Comparison of ENCODE assay signal across 12 cellular contexts in the genomic region with DNA sequence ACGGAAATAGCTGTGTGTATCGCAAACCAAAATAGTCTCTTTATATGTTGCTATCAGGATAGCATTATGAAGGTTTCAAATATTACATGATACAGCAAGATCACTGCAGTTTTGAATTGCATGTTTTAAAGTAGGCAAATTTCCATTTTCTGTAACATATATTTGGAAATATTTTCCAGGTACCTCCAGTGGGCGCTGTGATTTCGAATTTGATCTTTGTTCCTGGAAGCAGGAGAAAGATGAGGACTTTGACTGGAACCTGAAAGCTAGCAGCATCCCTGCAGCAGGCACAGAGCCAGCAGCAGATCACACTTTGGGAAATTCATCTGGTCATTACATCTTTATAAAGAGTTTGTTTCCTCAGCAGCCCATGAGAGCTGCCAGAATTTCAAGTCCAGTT.
DNase-seq lines count a peak whose midpoint lies in the region; ATAC-seq and TF ChIP-seq lines count a peak whose summit lies in the region.
"Had no signal": no experiment of that assay in that cellular context is flagged by ENCODE, and none has a peak within 500 bp of the region (broad histone marks: within the 10 kb centered on the region; RNA-seq: fewer than 3 reads in every experiment).

No MANE protein-coding gene starts in this region.

- CTCF ChIA-PET in mammary epithelial cell (lab: Charles Lee; ENCODE audit: low non-redundant PET): no interaction called here
- CTCF ChIA-PET in activated CD4-positive, alpha-beta memory T cell treated with anti-CD3 and anti-CD28 coated beads, Interleukin-2, amount 10 ng/mL, durations not matched to agents 7 days and 5 days (lab: Charles Lee): no interaction called here

- peak; percentile 78 to 79 for TF ChIP-seq RAD21 in liver (IDR thresholded peaks at IDR 0.05)

- H3K36me3 ChIP-seq in mammary epithelial cell (ENCODE audit: insufficient read depth, low read length): no peaks in the 10 kb centered on the region
- H3K36me3 ChIP-seq in liver (ENCODE audit: control insufficient read depth in 4 of 4, insufficient read depth in 3 of 4, low read depth in 1 of 4, low read length in 3 of 4): no peaks in the 10 kb centered on the region
- H3K36me3 ChIP-seq: adrenal gland had no signal

- no peak overlapping the region for H3K4me3 ChIP-seq in AG10803 (ENCODE audit: low read length)
- no peak overlapping the region for H3K4me3 ChIP-seq in mammary epithelial cell (replicated peaks in 1 of 3; ENCODE audit: insufficient read depth in 1 of 3, low read depth in 2 of 3, low read length in 3 of 3)
- H3K4me3 ChIP-seq in liver (ENCODE audit: low read depth in 1 of 3, low read length in 3 of 3): no peak overlapping the region
- H3K4me3 ChIP-seq: adrenal gland had no signal

- TF ChIP-seq CTCF in AG10803 (conservative IDR thresholded peaks at IDR 0.05; ENCODE audit: low read length) (0 out of 2 replicates have a peak, but pooled peaks have one; percentile 6), mammary epithelial cell (conservative IDR thresholded peaks at IDR 0.05 in 1 of 2, IDR thresholded peaks at IDR 0.05 in 1 of 2; ENCODE audit: extremely low read depth in 1 of 2, insufficient read depth in 1 of 2, low read depth in 1 of 2, low read length in 2 of 2) (peak in 1 of 2 donors; percentile 33), liver (IDR thresholded peaks at IDR 0.05; ENCODE audit: low read depth, low read length, missing input control) (peak; percentile 35)

- H3K4me2 ChIP-seq in mammary epithelial cell (ENCODE audit: insufficient read depth, low read depth, low read length): no peak overlapping the region

- H4K20me1 ChIP-seq in mammary epithelial cell (ENCODE audit: insufficient read depth, low read length): no peaks in the 10 kb centered on the region

- no peaks in the 10 kb centered on the region for H3K4me1 Mint-ChIP-seq in activated CD4-positive, alpha-beta memory T cell treated with anti-CD3 and anti-CD28 coated beads, Interleukin-2, amount 10 ng/mL, durations not matched to agents 7 days and 5 days
- H3K4me1 Mint-ChIP-seq: memory B cell; stimulated activated naive CD8-positive, alpha-beta T cell treated with anti-CD3 and anti-CD28 coated beads, Interleukin-15, amount 100 ng/mL, for 72 hours had no signal

- dilution Hi-C loops in mammary epithelial cell (cut with HindIII; ENCODE audit: low sequenced_read_pairs): no loop called here

- H3K27ac ChIP-seq in mammary epithelial cell (ENCODE audit: insufficient read depth, low read depth, low read length): no peak overlapping the region
- H3K27ac ChIP-seq in liver (ENCODE audit: low read depth in 1 of 2, low read length in 2 of 2): no peak overlapping the region
- H3K27ac ChIP-seq: adrenal gland had no signal

- no peak overlapping the region for H3K9ac ChIP-seq in mammary epithelial cell (ENCODE audit: insufficient read depth, low read length)
- H3K9ac ChIP-seq in liver (ENCODE audit: low read depth in 1 of 2, low read length in 2 of 2): no peak overlapping the region

- H3K9me3 ChIP-seq in mammary epithelial cell (replicated peaks; ENCODE audit: insufficient read depth, low read length): no peaks in the 10 kb centered on the region
- H3K9me3 ChIP-seq in liver (ENCODE audit: control insufficient read depth in 4 of 4, low read length in 3 of 4): no peaks in the 10 kb centered on the region
- H3K9me3 ChIP-seq: adrenal gland had no signal

- no peak overlapping the region for H2AFZ ChIP-seq in mammary epithelial cell (ENCODE audit: low read depth, low read length)

- H3K27me3 ChIP-seq in mammary epithelial cell (ENCODE audit: insufficient read depth, low read length) (no peaks in the 10 kb centered on the region), liver (ENCODE audit: control insufficient read depth in 4 of 4, insufficient read depth in 4 of 4, low read length in 3 of 4) (peaks cover 0 to 2% (median 0%) of the 10 kb centered on the region in 4 donors)
- H3K27me3 ChIP-seq: adrenal gland had no signal

- no peaks in the 10 kb centered on the region for H3K36me3 Mint-ChIP-seq in activated CD4-positive, alpha-beta memory T cell treated with anti-CD3 and anti-CD28 coated beads, Interleukin-2, amount 10 ng/mL, durations not matched to agents 7 days and 5 days (ENCODE audit: low read depth)
- H3K36me3 Mint-ChIP-seq: memory B cell had no signal

- no peaks in the 10 kb centered on the region for H3K4me1 ChIP-seq in mammary epithelial cell (ENCODE audit: insufficient read depth, low read length)
- no peaks in the 10 kb centered on the region for H3K4me1 ChIP-seq in liver (ENCODE audit: control insufficient read depth in 4 of 4, insufficient read depth in 4 of 4, low read length in 3 of 4)
- H3K4me1 ChIP-seq: adrenal gland had no signal

- intact Hi-C loops in mammary epithelial cell (cut with micrococcal nuclease): no loop called here

- POLR2A ChIA-PET in activated CD4-positive, alpha-beta memory T cell treated with anti-CD3 and anti-CD28 coated beads, Interleukin-2, amount 10 ng/mL, durations not matched to agents 7 days and 5 days (lab: Charles Lee): no interaction called here

- ATAC-seq in GM18519 (IDR thresholded peaks at IDR 0.05; ENCODE audit: low FRiP score, unreplicated experiment): no peak
- ATAC-seq: stimulated activated naive CD8-positive, alpha-beta T cell treated with anti-CD3 and anti-CD28 coated beads, Interleukin-15, amount 100 ng/mL, for 72 hours had no signal

- DNase-seq in AG10803 (ENCODE audit: low read depth): no peak
- DNase-seq in HT-29 (ENCODE audit: low spot score): peak; percentile 52
- peak; percentile 0 for DNase-seq in mammary epithelial cell
- DNase-seq in NCI-H1694 (lab: John Stamatoyannopoulos, UW): no peak
- DNase-seq in NCI-H526 treated with DMSO at 0.1 percent for 48 hours (lab: John Stamatoyannopoulos, UW): no peak
- no peak for DNase-seq in activated CD4-positive, alpha-beta memory T cell treated with anti-CD3 and anti-CD28 coated beads, Interleukin-2, amount 10 ng/mL, durations not matched to agents 7 days and 5 days
- DNase-seq: adrenal gland; CD4-positive, alpha-beta T cell; stimulated activated naive CD8-positive, alpha-beta T cell treated with anti-CD3 and anti-CD28 coated beads, Interleukin-15, amount 100 ng/mL, for 72 hours had no signal

- 35% methylated on average over 4 of the region's 4 CpGs for WGBS in mammary epithelial cell (ENCODE audit: low coverage, missing lambda C conversion rate)
- 28% methylated on average over 4 of the region's 4 CpGs for WGBS in liver

- H3K27me3 Mint-ChIP-seq in activated CD4-positive, alpha-beta memory T cell treated with anti-CD3 and anti-CD28 coated beads, Interleukin-2, amount 10 ng/mL, durations not matched to agents 7 days and 5 days: no peaks in the 10 kb centered on the region
- H3K27me3 Mint-ChIP-seq: CD4-positive, alpha-beta T cell; memory B cell; stimulated activated naive CD8-positive, alpha-beta T cell treated with anti-CD3 and anti-CD28 coated beads, Interleukin-15, amount 100 ng/mL, for 72 hours had no signal

- no peak overlapping the region for H3K27ac Mint-ChIP-seq in activated CD4-positive, alpha-beta memory T cell treated with anti-CD3 and anti-CD28 coated beads, Interleukin-2, amount 10 ng/mL, durations not matched to agents 7 days and 5 days
- H3K27ac Mint-ChIP-seq: CD4-positive, alpha-beta T cell; memory B cell; stimulated activated naive CD8-positive, alpha-beta T cell treated with anti-CD3 and anti-CD28 coated beads, Interleukin-15, amount 100 ng/mL, for 72 hours had no signal

- BruUV-seq in mammary epithelial cell (replicated peaks; lab: Mats Ljungman, UMichigan): no TSS peak

- peaks cover 8% of the 10 kb centered on the region for H3K9me3 Mint-ChIP-seq in activated CD4-positive, alpha-beta memory T cell treated with anti-CD3 and anti-CD28 coated beads, Interleukin-2, amount 10 ng/mL, durations not matched to agents 7 days and 5 days
- H3K9me3 Mint-ChIP-seq: CD4-positive, alpha-beta T cell; memory B cell; stimulated activated naive CD8-positive, alpha-beta T cell treated with anti-CD3 and anti-CD28 coated beads, Interleukin-15, amount 100 ng/mL, for 72 hours had no signal

- no peaks in the 10 kb centered on the region for H3K79me2 ChIP-seq in mammary epithelial cell (ENCODE audit: insufficient read depth, low read length)

- no peak overlapping the region for H3K4me3 Mint-ChIP-seq in activated CD4-positive, alpha-beta memory T cell treated with anti-CD3 and anti-CD28 coated beads, Interleukin-2, amount 10 ng/mL, durations not matched to agents 7 days and 5 days
- H3K4me3 Mint-ChIP-seq: CD4-positive, alpha-beta T cell; memory B cell; stimulated activated naive CD8-positive, alpha-beta T cell treated with anti-CD3 and anti-CD28 coated beads, Interleukin-15, amount 100 ng/mL, for 72 hours had no signal

- in situ Hi-C loops in mammary epithelial cell (cut with MboI; ENCODE audit: low sequenced_read_pairs in 2 of 2): no loop called here

TF ChIP-seq in liver, 16 proteins besides CTCF, POLR2A, EP300 and RAD21:
- TF ChIP-seq HNF4A (conservative IDR thresholded peaks at IDR 0.05): peak; percentile 53 to 68
- TF ChIP-seq EGR1 (IDR thresholded peaks at IDR 0.05; ENCODE audit: low read depth in 2 of 2): no peak

Comparison
In these comparisons a context has a peak if more than half of its experiments do, and no peak if none do; other contexts are left out.
1. DNase-seq: peak in HT-29 (single experiment) and mammary epithelial cell (single experiment); none in AG10803 (single experiment), NCI-H1694 (single experiment), NCI-H526 treated with DMSO at 0.1 percent for 48 hours (single experiment) and activated CD4-positive, alpha-beta memory T cell treated with anti-CD3 and anti-CD28 coated beads, Interleukin-2, amount 10 ng/mL, durations not matched to agents 7 days and 5 days (single experiment).